8 cellular contexts compared by ENCODE assay signal in the genomic region with DNA sequence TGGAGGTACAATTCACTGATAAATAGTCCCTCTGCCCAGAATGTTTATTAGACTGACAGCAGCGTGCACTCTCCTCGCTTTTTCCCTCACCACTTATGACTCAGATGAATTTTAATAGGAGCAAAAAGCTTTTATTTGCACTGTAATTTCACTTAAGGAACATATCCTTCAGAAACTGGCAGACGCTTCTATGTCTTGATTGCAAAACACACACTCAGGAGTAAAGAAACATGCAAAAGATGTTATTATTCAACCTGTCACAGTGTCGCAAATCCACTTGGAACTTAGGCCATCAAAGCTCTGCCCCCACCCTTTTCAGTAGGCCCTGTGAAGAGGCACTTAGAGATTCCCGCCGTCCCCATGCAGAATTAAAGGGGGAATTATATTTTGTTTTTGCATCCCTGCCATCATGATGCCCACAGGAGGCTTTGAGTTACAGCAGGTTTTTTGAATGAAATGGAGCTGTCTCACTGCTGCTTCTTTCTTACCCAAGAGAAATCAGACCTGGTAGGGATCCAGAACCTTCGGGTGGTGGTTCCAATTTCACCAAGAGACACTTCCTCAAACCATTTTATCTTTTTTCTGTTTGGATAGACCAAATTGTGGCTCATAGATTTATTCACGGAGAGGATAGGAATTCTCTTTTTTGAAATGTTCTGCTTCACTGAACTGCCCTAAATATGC.
DNase-seq lines count a peak whose midpoint lies in the region; ATAC-seq and TF ChIP-seq lines count a peak whose summit lies in the region.

No MANE protein-coding gene starts in this region.

- no peaks in the 10 kb centered on the region for H3K36me3 Mint-ChIP-seq in chondrocyte (ENCODE audit: low read depth)

- no peak overlapping the region for H3K27ac ChIP-seq in upper lobe of left lung
- H3K27ac ChIP-seq in esophagus squamous epithelium: no peak overlapping the region

- ATAC-seq in Right ventricle myocardium superior (ENCODE audit: poor library complexity) (peak; percentile 68), upper lobe of left lung (ENCODE audit: low FRiP score in 2 of 2) (peak; percentile 72 to 74), HG03354 (IDR thresholded peaks at IDR 0.05; ENCODE audit: poor library complexity, severe bottlenecking, unreplicated experiment) (no peak)

- H3K9me3 Mint-ChIP-seq in chondrocyte (ENCODE audit: low read depth): no peaks in the 10 kb centered on the region

- TF ChIP-seq CTCF in chondrocyte (IDR thresholded peaks at IDR 0.05) (no peak), upper lobe of left lung (IDR thresholded peaks at IDR 0.05) (no peak), esophagus squamous epithelium (IDR thresholded peaks at IDR 0.05) (no peak)

- H3K4me1 ChIP-seq in upper lobe of left lung: peaks cover 0 to 12% (median 8%) of the 10 kb centered on the region in 4 donors
- H3K4me1 ChIP-seq in esophagus squamous epithelium: peaks cover 0 to 9% (median 3%) of the 10 kb centered on the region in 3 donors

- no peak overlapping the region for H3K4me3 ChIP-seq in upper lobe of left lung
- H3K4me3 ChIP-seq in esophagus squamous epithelium: no peak overlapping the region

- H3K4me3 Mint-ChIP-seq in chondrocyte (ENCODE audit: unreplicated experiment): no peak overlapping the region

- WGBS in upper lobe of left lung, 2 donors: 56 to 62% methylated on average over 8 of the region's 8 CpGs
- WGBS in esophagus squamous epithelium, 2 donors: 54% methylated on average over 8 of the region's 8 CpGs

- H3K27me3 ChIP-seq in upper lobe of left lung: no peaks in the 10 kb centered on the region
- no peaks in the 10 kb centered on the region for H3K27me3 ChIP-seq in esophagus squamous epithelium

- no peak for TF ChIP-seq EP300 in upper lobe of left lung (IDR thresholded peaks at IDR 0.05)

- H3K36me3 ChIP-seq in upper lobe of left lung (peaks cover 0 to 5% (median 0%) of the 10 kb centered on the region in 4 donors), esophagus squamous epithelium (peaks cover 0 to 19% (median 0%) of the 10 kb centered on the region in 3 donors)

- peak overlapping the region; percentile 29 for H3K27ac Mint-ChIP-seq in chondrocyte (ENCODE audit: unreplicated experiment)

- TF ChIP-seq POLR2A in upper lobe of left lung (IDR thresholded peaks at IDR 0.05): no peak
- TF ChIP-seq POLR2A in esophagus squamous epithelium (IDR thresholded peaks at IDR 0.05): no peak

- intact Hi-C loops in Right ventricle myocardium superior (cut with DNase I) (loop anchor here (5.0 kb wide), 1 partner anchor 597 kb away; no protein-coding TSS in a partner anchor), cardiac septum (cut with DNase I) (loop anchor here (2.0 to 10.0 kb wide), 4 partner anchors 279 to 855 kb away; a partner anchor contains a TSS), esophagus squamous epithelium (cut with DNase I) (loop anchor here (10.0 kb wide), 3 partner anchors 279 to 859 kb away; no protein-coding TSS in a partner anchor)

- DNase-seq in Right ventricle myocardium superior (no peak), cardiac septum (ENCODE audit: low spot score) (no peak), NCI-H2227 (lab: John Stamatoyannopoulos, UW; ENCODE audit: unreplicated experiment) (peak; percentile 78), chondrocyte (ENCODE audit: low spot score) (no peak), upper lobe of left lung (no peak), esophagus squamous epithelium (lab: John Stamatoyannopoulos, UW) (no peak)
- DNase-seq in stimulated activated CD4-positive, alpha-beta T cell treated with anti-CD3 and anti-CD28 coated beads, Interleukin-2, amount 100 ng/mL, for 48 hours: no peak

- H3K27me3 Mint-ChIP-seq in chondrocyte (ENCODE audit: low read depth): no peaks in the 10 kb centered on the region

- H3K9me3 ChIP-seq in upper lobe of left lung (no peaks in the 10 kb centered on the region), esophagus squamous epithelium (no peaks in the 10 kb centered on the region)

- H3K4me1 Mint-ChIP-seq in chondrocyte (ENCODE audit: low read depth): peaks cover 32% of the 10 kb centered on the region
